In genomic region chr15:41958002-41958420, GRCh38 we compare ENCODE assay signal across 19 cellular contexts. TPM values are rescaled to one million over a fixed set of nuclear protein-coding genes. Genes with fewer than 3 reads are reported as not detected.
DNase-seq lines count a peak whose midpoint lies in the region; ATAC-seq and TF ChIP-seq lines count a peak whose summit lies in the region.
"Had no signal": no experiment of that assay in that cellular context is flagged by ENCODE, and none has a peak within 500 bp of the region (broad histone marks: within the 10 kb centered on the region; RNA-seq: fewer than 3 reads in every experiment).

No MANE protein-coding gene starts in this region.

- H3K36me3 ChIP-seq in Karpas-422 (ENCODE audit: insufficient read depth, low read length) (peaks cover 3% of the 10 kb centered on the region; the same call in 1 of the 2 replicates), brain microvascular endothelial cell (replicated peaks) (peaks cover 7% of the 10 kb centered on the region)

- ATAC-seq in right cardiac atrium (peak; percentile 65 to 86), GM21723 (IDR thresholded peaks at IDR 0.05; ENCODE audit: unreplicated experiment) (no peak), HG03280 (IDR thresholded peaks at IDR 0.05; ENCODE audit: unreplicated experiment) (no peak), GM21717 (IDR thresholded peaks at IDR 0.05; ENCODE audit: unreplicated experiment) (no peak)
- no peak for ATAC-seq in stimulated activated effector memory CD8-positive, alpha-beta T cell treated with anti-CD3 and anti-CD28 coated beads, Interleukin-12 subunit alpha, Interleukin-12 subunit beta, amount 100 ng/mL, for 72 hours

- H3K9me3 Mint-ChIP-seq in stimulated activated effector memory CD8-positive, alpha-beta T cell treated with anti-CD3 and anti-CD28 coated beads, Interleukin-12 subunit alpha, Interleukin-12 subunit beta, amount 100 ng/mL, for 72 hours, result no peaks in the 10 kb centered on the region
- H3K9me3 Mint-ChIP-seq: T-helper 1 cell treated with Interleukin-12 subunit alpha and Interleukin-12 subunit beta and Interleukin-4 antibody, amounts not matched to agents 30 μg/mL and 1 μg/mL, for 36 hours had no signal

- H3K4me1 ChIP-seq in Karpas-422 (ENCODE audit: low read length), result peaks cover 14% of the 10 kb centered on the region
- peaks cover 13% of the 10 kb centered on the region for H3K4me1 ChIP-seq in right cardiac atrium (ENCODE audit: control insufficient read depth, insufficient read depth, low read length)

- no peak overlapping the region for H2AFZ ChIP-seq in Karpas-422 (ENCODE audit: low read length)
- H2AFZ ChIP-seq: GM23248 had no signal

- in situ Hi-C loops in brain microvascular endothelial cell (cut with HindIII; ENCODE audit: low pct_ligation_motif_present, low sequenced_read_pairs), result no loop called here

- no peaks in the 10 kb centered on the region for H4K20me1 ChIP-seq in Karpas-422 (ENCODE audit: insufficient read depth, low read depth, low read length)

- H3K4me1 Mint-ChIP-seq in stimulated activated effector memory CD8-positive, alpha-beta T cell treated with anti-CD3 and anti-CD28 coated beads, Interleukin-12 subunit alpha, Interleukin-12 subunit beta, amount 100 ng/mL, for 72 hours, result peaks cover 40% of the 10 kb centered on the region

- H3K27ac ChIP-seq in Karpas-422 (ENCODE audit: low read length), result 0 out of 2 replicates have a peak overlapping the region, but pooled peaks have one; percentile 7
- peak overlapping the region; percentile 21 for H3K27ac ChIP-seq in brain microvascular endothelial cell
- H3K27ac ChIP-seq in right cardiac atrium (ENCODE audit: low read length), result peak overlapping the region; percentile 73
- H3K27ac ChIP-seq: GM23248, HL-60, suprapubic skin had no signal

- no peak for TF ChIP-seq CTCF in brain microvascular endothelial cell (IDR thresholded peaks at IDR 0.05; ENCODE audit: low read depth, low read length, missing control alignments)

- no peak overlapping the region for H3K9ac ChIP-seq in Karpas-422 (ENCODE audit: low read length)
- H3K9ac ChIP-seq: GM23248 had no signal

- no peak for DNase-seq in Karpas-422
- no peak for DNase-seq in brain microvascular endothelial cell
- peak in 1 of 3 donors; percentile 58 for DNase-seq in right cardiac atrium
- no peak for DNase-seq in stimulated activated effector memory CD8-positive, alpha-beta T cell treated with anti-CD3 and anti-CD28 coated beads, Interleukin-12 subunit alpha, Interleukin-12 subunit beta, amount 100 ng/mL, for 72 hours (ENCODE audit: low spot score in 2 of 2)
- no peak for DNase-seq in posterior vena cava (ENCODE audit: low spot score)
- DNase-seq: cortex of kidney, EL, GM23248, KBM-7, NCI-H1048, NCI-H526, nucleus accumbens, SIG-M5 had no signal

- H3K9me3 ChIP-seq in Karpas-422 (ENCODE audit: low read length) (no peaks in the 10 kb centered on the region), right cardiac atrium (ENCODE audit: control insufficient read depth, low read length) (no peaks in the 10 kb centered on the region)
- H3K9me3 ChIP-seq: suprapubic skin had no signal

- H3K79me2 ChIP-seq in Karpas-422 (ENCODE audit: low read length), result peaks cover 85% of the 10 kb centered on the region

- 32% methylated on average over 7 of the region's 7 CpGs for WGBS in right cardiac atrium

- no peak overlapping the region for H3K4me2 ChIP-seq in Karpas-422 (ENCODE audit: low read depth, low read length, poor library complexity, severe bottlenecking)

- H3K9me2 ChIP-seq in Karpas-422 (replicated peaks; ENCODE audit: insufficient read depth, low read length), result no peaks in the 10 kb centered on the region

- H3K4me3 Mint-ChIP-seq in stimulated activated effector memory CD8-positive, alpha-beta T cell treated with anti-CD3 and anti-CD28 coated beads, Interleukin-12 subunit alpha, Interleukin-12 subunit beta, amount 100 ng/mL, for 72 hours, result peak overlapping the region; percentile 41

- peaks cover 54% of the 10 kb centered on the region for H3K36me3 Mint-ChIP-seq in stimulated activated effector memory CD8-positive, alpha-beta T cell treated with anti-CD3 and anti-CD28 coated beads, Interleukin-12 subunit alpha, Interleukin-12 subunit beta, amount 100 ng/mL, for 72 hours

- peak overlapping the region; percentile 81 for H3K27ac Mint-ChIP-seq in stimulated activated effector memory CD8-positive, alpha-beta T cell treated with anti-CD3 and anti-CD28 coated beads, Interleukin-12 subunit alpha, Interleukin-12 subunit beta, amount 100 ng/mL, for 72 hours

- intact Hi-C loops in right cardiac atrium (cut with DNase I), result no loop called here
- intact Hi-C loops in posterior vena cava (cut with DNase I), result no loop called here

- H3K4me3 ChIP-seq in Karpas-422 (ENCODE audit: low read length) (no peak overlapping the region), brain microvascular endothelial cell (ENCODE audit: low read depth, low read length) (no peak overlapping the region), right cardiac atrium (ENCODE audit: low read length) (no peak overlapping the region)
- H3K4me3 ChIP-seq: GM23248, suprapubic skin had no signal

- H3K27me3 ChIP-seq in Karpas-422 (ENCODE audit: low read length), result no peaks in the 10 kb centered on the region
- H3K27me3 ChIP-seq in brain microvascular endothelial cell (replicated peaks), result no peaks in the 10 kb centered on the region
- no peaks in the 10 kb centered on the region for H3K27me3 ChIP-seq in right cardiac atrium (ENCODE audit: control insufficient read depth, insufficient read depth)
- H3K27me3 ChIP-seq: suprapubic skin had no signal

RNA-seq across cellular contexts. Expression of gene EHD4, which starts 14.3 kb away (rescaled TPM):
- 19.9 and 20.4 TPM in 2 replicates for total RNA-seq in Karpas-422 (2014; rRNA removed; shearing (Covaris generic); ENCODE audit: low replicate concordance)
- total RNA-seq in right cardiac atrium, result 10 to 100 TPM; 31.7 to 37.4 (median 35.3) TPM
- 26.3 TPM for polyA plus RNA-seq in right cardiac atrium
- 10 to 100 TPM; 21.3 to 22.5 TPM for total RNA-seq in posterior vena cava

Comparison
In these comparisons a context has a peak if more than half of its experiments do, and no peak if none do; other contexts are left out.
1. H3K27ac ChIP-seq: peak in every context shown above with its lines; median percentile 73 in right cardiac atrium; 21 in brain microvascular endothelial cell; 7 in Karpas-422.
2. ATAC-seq: peak in right cardiac atrium (2 of 2); none in stimulated activated effector memory CD8-positive, alpha-beta T cell treated with anti-CD3 and anti-CD28 coated beads, Interleukin-12 subunit alpha, Interleukin-12 subunit beta, amount 100 ng/mL, for 72 hours (single experiment), GM21723 (single experiment), HG03280 (single experiment) and GM21717 (single experiment).